11 cellular contexts compared by ENCODE assay signal in genomic region chr9:94950040-94950732, GRCh38.
DNase-seq lines count a peak whose midpoint lies in the region; ATAC-seq and TF ChIP-seq lines count a peak whose summit lies in the region.
"Had no signal": no experiment of that assay in that cellular context is flagged by ENCODE, and none has a peak within 500 bp of the region (broad histone marks: within the 10 kb centered on the region; RNA-seq: fewer than 3 reads in every experiment).

No MANE protein-coding gene starts in this region.

- peaks cover 11% of the 10 kb centered on the region for H3K36me3 Mint-ChIP-seq in activated naive CD8-positive, alpha-beta T cell
- H3K36me3 Mint-ChIP-seq in activated naive CD8-positive, alpha-beta T cell treated with anti-CD3 and anti-CD28 coated beads for 36 hours, result peaks cover 2% of the 10 kb centered on the region
- H3K36me3 Mint-ChIP-seq in chondrocyte (ENCODE audit: low read depth) (peaks cover 5% of the 10 kb centered on the region), type B pancreatic cell (peaks cover 8% of the 10 kb centered on the region)

- TF ChIP-seq CTCF in chondrocyte (IDR thresholded peaks at IDR 0.05) (no peak), lower lobe of right lung (IDR thresholded peaks at IDR 0.05) (no peak), type B pancreatic cell (conservative IDR thresholded peaks at IDR 0.05) (no peak)

- ATAC-seq in lower lobe of right lung, result peak; percentile 20 to 29
- ATAC-seq: K562 had no signal

- H3K27ac ChIP-seq in lower lobe of right lung, result peak overlapping the region; percentile 51

- peak overlapping the region; percentile 3 for H3K27ac Mint-ChIP-seq in activated naive CD8-positive, alpha-beta T cell
- H3K27ac Mint-ChIP-seq in activated naive CD8-positive, alpha-beta T cell treated with anti-CD3 and anti-CD28 coated beads for 36 hours, result no peak overlapping the region
- H3K27ac Mint-ChIP-seq in chondrocyte (ENCODE audit: unreplicated experiment) (peak overlapping the region; percentile 57), type B pancreatic cell (peak overlapping the region; percentile 90)
- H3K27ac Mint-ChIP-seq: HFFc6 had no signal

- H3K9me3 Mint-ChIP-seq in activated naive CD8-positive, alpha-beta T cell (ENCODE audit: low read depth), result no peaks in the 10 kb centered on the region
- no peaks in the 10 kb centered on the region for H3K9me3 Mint-ChIP-seq in activated naive CD8-positive, alpha-beta T cell treated with anti-CD3 and anti-CD28 coated beads for 36 hours
- no peaks in the 10 kb centered on the region for H3K9me3 Mint-ChIP-seq in chondrocyte (ENCODE audit: low read depth)
- no peaks in the 10 kb centered on the region for H3K9me3 Mint-ChIP-seq in type B pancreatic cell
- H3K9me3 Mint-ChIP-seq: HFFc6 had no signal

- intact Hi-C loops in lower lobe of right lung (cut with DNase I), result no loop called here

- no peak overlapping the region for H3K4me3 Mint-ChIP-seq in activated naive CD8-positive, alpha-beta T cell
- H3K4me3 Mint-ChIP-seq in activated naive CD8-positive, alpha-beta T cell treated with anti-CD3 and anti-CD28 coated beads for 36 hours, result no peak overlapping the region
- no peak overlapping the region for H3K4me3 Mint-ChIP-seq in chondrocyte (ENCODE audit: unreplicated experiment)
- peak overlapping the region; percentile 66 for H3K4me3 Mint-ChIP-seq in type B pancreatic cell
- H3K4me3 Mint-ChIP-seq: HFFc6 had no signal

- H3K27me3 ChIP-seq in lower lobe of right lung (ENCODE audit: low read depth), result no peaks in the 10 kb centered on the region

- H3K4me1 Mint-ChIP-seq in activated naive CD8-positive, alpha-beta T cell (ENCODE audit: low read depth), result peaks cover 33% of the 10 kb centered on the region
- peaks cover 39% of the 10 kb centered on the region for H3K4me1 Mint-ChIP-seq in activated naive CD8-positive, alpha-beta T cell treated with anti-CD3 and anti-CD28 coated beads for 36 hours
- H3K4me1 Mint-ChIP-seq in chondrocyte (ENCODE audit: low read depth), result peaks cover 72% of the 10 kb centered on the region
- peaks cover 57% of the 10 kb centered on the region for H3K4me1 Mint-ChIP-seq in type B pancreatic cell (ENCODE audit: unreplicated experiment)

- H3K27me3 Mint-ChIP-seq in activated naive CD8-positive, alpha-beta T cell, result no peaks in the 10 kb centered on the region
- no peaks in the 10 kb centered on the region for H3K27me3 Mint-ChIP-seq in activated naive CD8-positive, alpha-beta T cell treated with anti-CD3 and anti-CD28 coated beads for 36 hours
- no peaks in the 10 kb centered on the region for H3K27me3 Mint-ChIP-seq in chondrocyte (ENCODE audit: low read depth)
- no peaks in the 10 kb centered on the region for H3K27me3 Mint-ChIP-seq in type B pancreatic cell

- H3K4me1 ChIP-seq in lower lobe of right lung, result peaks cover 35% of the 10 kb centered on the region

- no peaks in the 10 kb centered on the region for H3K36me3 ChIP-seq in lower lobe of right lung

- no peak for DNase-seq in activated naive CD8-positive, alpha-beta T cell treated with anti-CD3 and anti-CD28 coated beads for 36 hours
- DNase-seq in chondrocyte (ENCODE audit: low spot score) (no peak), lower lobe of right lung (no peak), type B pancreatic cell (ENCODE audit: extremely low spot score, unreplicated experiment) (no peak), putamen (ENCODE audit: low spot score) (no peak)
- DNase-seq in stimulated activated naive CD4-positive, alpha-beta T cell treated with Interleukin-2 at 50 U/mL for 16 hours (lab: John Stamatoyannopoulos, UW), result no peak
- DNase-seq in stimulated activated CD4-positive, alpha-beta T cell treated with anti-CD3 and anti-CD28 coated beads, Interleukin-4, amount 100 ng/mL, for 24 hours, result no peak
- DNase-seq: anterior cingulate cortex, HFFc6 had no signal

- no peaks in the 10 kb centered on the region for H3K9me3 ChIP-seq in lower lobe of right lung

- H3K4me3 ChIP-seq in lower lobe of right lung, result no peak overlapping the region
- H3K4me3 ChIP-seq: K562 had no signal
